Comparison of ENCODE assay signal across 35 cellular contexts in the genomic region with DNA sequence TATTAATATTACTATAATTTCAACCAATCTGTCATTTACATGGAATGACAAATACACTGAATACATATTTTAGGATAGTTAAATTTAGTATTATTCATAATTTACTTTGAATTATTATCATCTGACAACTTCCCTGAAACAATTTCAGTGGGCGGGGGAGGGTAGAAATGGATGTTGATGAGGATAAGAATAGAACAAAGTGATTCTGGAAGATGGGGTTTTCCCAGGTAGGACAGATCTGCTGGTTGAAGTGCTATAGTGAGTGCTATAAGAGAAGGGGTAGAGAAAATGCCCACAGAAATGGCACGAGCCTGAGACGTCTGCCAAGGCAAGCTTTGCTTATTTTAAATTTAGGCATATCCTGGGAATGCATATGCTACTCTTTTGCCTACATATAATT. TPM values are rescaled to one million over a fixed set of nuclear protein-coding genes. Genes with fewer than 3 reads are reported as not detected.
DNase-seq lines count a peak whose midpoint lies in the region; ATAC-seq, FAIRE-seq and TF ChIP-seq lines count a peak whose summit lies in the region.
"Had no signal": no experiment of that assay in that cellular context is flagged by ENCODE, and none has a peak within 500 bp of the region (broad histone marks: within the 10 kb centered on the region; RNA-seq: fewer than 3 reads in every experiment).

No MANE protein-coding gene starts in this region.

- intact Hi-C loops in spleen (cut with DNase I; ENCODE audit: low total_unique reads), result loop anchor here (5.0 kb wide), 1 partner anchor 503 kb away; no protein-coding TSS in a partner anchor

- FAIRE-seq in RCC 7860 (lab: Jason Lieb, UNC), result no peak
- FAIRE-seq: small intestine had no signal

- H3K9me3 Mint-ChIP-seq in activated T-helper 17 cell treated with anti-CD3 and anti-CD28 coated beads, Interleukin-2, amount 50 U/mL, for 72 hours, result no peaks in the 10 kb centered on the region
- H3K9me3 Mint-ChIP-seq: activated CD4-positive, alpha-beta memory T cell treated with anti-CD3 and anti-CD28 coated beads for 36 hours; activated naive CD4-positive, alpha-beta T cell treated with anti-CD3 and anti-CD28 coated beads, Interleukin-2, amount 10 ng/mL, durations not matched to agents 7 days and 5 days; activated T-helper 1 cell treated with anti-CD3 and anti-CD28 coated beads, Interleukin-12 subunit alpha, Interleukin-12 subunit beta, Interleukin-2, Interleukin-4 antibody, amounts not matched to agents 30 ng/mL and 10 ng/mL and 1 ng/mL, durations not matched to agents 14 hours and 24 hours and 36 hours; natural killer cell had no signal

- peak; percentile 43 for ATAC-seq in activated T-helper 17 cell treated with anti-CD3 and anti-CD28 coated beads, Interleukin-2, amount 50 U/mL, for 72 hours (replicated peaks)
- peak; percentile 11 for ATAC-seq in left lobe of liver
- ATAC-seq: natural killer cell; Right ventricle myocardium inferior; stimulated activated naive CD8-positive, alpha-beta T cell treated with anti-CD3 and anti-CD28 coated beads, Interleukin-15, Interleukin-2, amounts not matched to agents 100 U/mL and 50 U/mL, for 24 hours had no signal

- WGBS in spleen, 5 donors, result 76 to 90% (median 80%) methylated on average over 3 of the region's 3 CpGs

- peaks cover 14% of the 10 kb centered on the region for H3K4me1 Mint-ChIP-seq in activated T-helper 17 cell treated with anti-CD3 and anti-CD28 coated beads, Interleukin-2, amount 50 U/mL, for 72 hours

- no peaks in the 10 kb centered on the region for H3K27me3 Mint-ChIP-seq in activated T-helper 17 cell treated with anti-CD3 and anti-CD28 coated beads, Interleukin-2, amount 50 U/mL, for 72 hours
- H3K27me3 Mint-ChIP-seq: activated CD4-positive, alpha-beta memory T cell treated with anti-CD3 and anti-CD28 coated beads for 36 hours; activated naive CD4-positive, alpha-beta T cell treated with anti-CD3 and anti-CD28 coated beads, Interleukin-2, amount 10 ng/mL, durations not matched to agents 7 days and 5 days had no signal

- H3K36me3 ChIP-seq in ACC112 (ENCODE audit: insufficient read depth, low read length), result no peaks in the 10 kb centered on the region
- no peaks in the 10 kb centered on the region for H3K36me3 ChIP-seq in skeletal muscle tissue (ENCODE audit: control insufficient read depth in 3 of 3, insufficient read depth in 3 of 3, low read length in 3 of 3)
- no peaks in the 10 kb centered on the region for H3K36me3 ChIP-seq in spleen
- H3K36me3 ChIP-seq: brain microvascular endothelial cell, vagina had no signal

- H2AFZ ChIP-seq in ACC112 (ENCODE audit: low read length, unreplicated experiment), result no peak overlapping the region

- H3K36me3 Mint-ChIP-seq in activated T-helper 17 cell treated with anti-CD3 and anti-CD28 coated beads, Interleukin-2, amount 50 U/mL, for 72 hours (ENCODE audit: low read depth), result no peaks in the 10 kb centered on the region
- H3K36me3 Mint-ChIP-seq: activated CD4-positive, alpha-beta memory T cell treated with anti-CD3 and anti-CD28 coated beads for 36 hours; activated naive CD4-positive, alpha-beta T cell treated with anti-CD3 and anti-CD28 coated beads, Interleukin-2, amount 10 ng/mL, durations not matched to agents 7 days and 5 days; natural killer cell had no signal

- H3K9me3 ChIP-seq in skeletal muscle tissue (ENCODE audit: control insufficient read depth in 3 of 3, low read length in 3 of 3) (no peaks in the 10 kb centered on the region), spleen (no peaks in the 10 kb centered on the region)
- H3K9me3 ChIP-seq: testis, vagina had no signal

- no peak for TF ChIP-seq POLR2A in spleen (IDR thresholded peaks at IDR 0.05)

- no peak overlapping the region for H3K9ac ChIP-seq in skeletal muscle tissue (ENCODE audit: low read depth in 1 of 3, low read length in 3 of 3)

- DNase-seq in left lobe of liver (ENCODE audit: low spot score) (no peak), RCC 7860 (ENCODE audit: low spot score) (no peak), NCI-H128 (lab: John Stamatoyannopoulos, UW; ENCODE audit: unreplicated experiment) (no peak), spleen (no peak)
- DNase-seq in activated CD4-positive, CD25-positive, alpha-beta regulatory T cell (lab: John Stamatoyannopoulos, UW), result no peak
- DNase-seq: activated CD4-positive, alpha-beta memory T cell treated with anti-CD3 and anti-CD28 coated beads for 36 hours; activated CD4-positive, CD25-positive, alpha-beta regulatory T cell treated with anti-CD3 and anti-CD28 coated beads, Interleukin-2, amount 50 U/mL, for 72 hours; activated CD8-positive, alpha-beta memory T cell treated with anti-CD3 and anti-CD28 coated beads, Interleukin-2, amount 50 U/mL, for 4 hours; activated naive CD4-positive, alpha-beta T cell treated with anti-CD3 and anti-CD28 coated beads, Interleukin-2, amount 10 ng/mL, durations not matched to agents 7 days and 5 days; amygdala; brain microvascular endothelial cell; DMS 273 treated with DMSO at 0.1 percent for 48 hours; EL; HCEC 1CT; IMR-90; islet precursor cell; MV-4-11; natural killer cell; NCI-H1436 treated with DMSO at 0.1 percent for 48 hours; NCI-H2107; NCI-H345; NCI-H69; PC-9; small intestine; stimulated activated CD4-positive, alpha-beta T cell treated with anti-CD3 and anti-CD28 coated beads, Interleukin-1b, Interleukin-23, amount 100 ng/mL, for 48 hours; stimulated activated naive CD8-positive, alpha-beta T cell treated with anti-CD3 and anti-CD28 coated beads, Interleukin-15, Interleukin-2, amounts not matched to agents 100 U/mL and 50 U/mL, for 24 hours; T-helper 2 cell; testis had no signal

- H3K27ac ChIP-seq in ACC112 (ENCODE audit: low read depth, low read length) (no peak overlapping the region), skeletal muscle tissue (ENCODE audit: low read depth, low read length) (no peak overlapping the region), spleen (no peak overlapping the region)
- H3K27ac ChIP-seq: brain microvascular endothelial cell, epithelial cell of prostate, PC-9, vagina had no signal

- H3K27me3 ChIP-seq in ACC112 (ENCODE audit: insufficient read depth, low read length), result no peaks in the 10 kb centered on the region
- H3K27me3 ChIP-seq in skeletal muscle tissue (ENCODE audit: control insufficient read depth in 3 of 3, insufficient read depth in 3 of 3, low read length in 3 of 3), result no peaks in the 10 kb centered on the region
- no peaks in the 10 kb centered on the region for H3K27me3 ChIP-seq in spleen (replicated peaks in 1 of 7)
- H3K27me3 ChIP-seq: brain microvascular endothelial cell, testis, vagina had no signal

- H3K79me2 ChIP-seq in ACC112 (ENCODE audit: control insufficient read depth, insufficient read depth, low read length, unreplicated experiment), result peaks cover 39% of the 10 kb centered on the region

- peak overlapping the region; percentile 32 for H3K4me3 Mint-ChIP-seq in activated T-helper 17 cell treated with anti-CD3 and anti-CD28 coated beads, Interleukin-2, amount 50 U/mL, for 72 hours
- H3K4me3 Mint-ChIP-seq: activated CD4-positive, alpha-beta memory T cell treated with anti-CD3 and anti-CD28 coated beads for 36 hours; activated naive CD4-positive, alpha-beta T cell treated with anti-CD3 and anti-CD28 coated beads, Interleukin-2, amount 10 ng/mL, durations not matched to agents 7 days and 5 days; activated T-helper 1 cell treated with anti-CD3 and anti-CD28 coated beads, Interleukin-12 subunit alpha, Interleukin-12 subunit beta, Interleukin-2, Interleukin-4 antibody, amounts not matched to agents 30 ng/mL and 10 ng/mL and 1 ng/mL, durations not matched to agents 14 hours and 24 hours and 36 hours; natural killer cell had no signal

- H3K27ac Mint-ChIP-seq in activated T-helper 17 cell treated with anti-CD3 and anti-CD28 coated beads, Interleukin-2, amount 50 U/mL, for 72 hours, result no peak overlapping the region
- H3K27ac Mint-ChIP-seq: activated CD4-positive, alpha-beta memory T cell treated with anti-CD3 and anti-CD28 coated beads for 36 hours; activated naive CD4-positive, alpha-beta T cell treated with anti-CD3 and anti-CD28 coated beads, Interleukin-2, amount 10 ng/mL, durations not matched to agents 7 days and 5 days; activated T-helper 1 cell treated with anti-CD3 and anti-CD28 coated beads, Interleukin-12 subunit alpha, Interleukin-12 subunit beta, Interleukin-2, Interleukin-4 antibody, amounts not matched to agents 30 ng/mL and 10 ng/mL and 1 ng/mL, durations not matched to agents 14 hours and 24 hours and 36 hours had no signal

- H3K4me1 ChIP-seq in ACC112 (ENCODE audit: control insufficient read depth, insufficient read depth, low read length, unreplicated experiment) (peaks cover 12% of the 10 kb centered on the region), skeletal muscle tissue (ENCODE audit: control insufficient read depth in 3 of 3, insufficient read depth in 3 of 3, low read length in 3 of 3) (peaks cover 3 to 6% (median 4%) of the 10 kb centered on the region in 3 donors), spleen (peaks cover 0 to 12% (median 2%) of the 10 kb centered on the region in 6 donors)
- H3K4me1 ChIP-seq: testis, vagina had no signal

- no peak for TF ChIP-seq CTCF in spleen (IDR thresholded peaks at IDR 0.05 in 8 of 11, conservative IDR thresholded peaks at IDR 0.05 in 3 of 11)

- H3K4me3 ChIP-seq in ACC112 (ENCODE audit: low read depth, low read length) (peak overlapping the region; percentile 87), skeletal muscle tissue (ENCODE audit: low read length in 3 of 3) (peak overlapping the region; percentile 22 to 55 (median 24)), spleen (no peak overlapping the region)
- H3K4me3 ChIP-seq: PC-9, vagina had no signal

RNA-seq across cellular contexts. Expression of gene CFH, which starts 3.2 kb away (rescaled TPM):
- total RNA-seq in activated T-helper 17 cell treated with anti-CD3 and anti-CD28 coated beads, Interleukin-2, amount 50 U/mL, for 72 hours, result 10 to 100 TPM in 1 of 2 donors, 1 to 10 TPM in 1; 9.4 to 13.9 TPM
- total RNA-seq in left lobe of liver (870 TPM), skeletal muscle tissue (119 TPM), spleen (10 to 100 TPM; 10.8 to 42.7 (median 18.0) TPM)
- 1 to 10 TPM; 7.2 to 7.5 (median 7.3) TPM for polyA plus RNA-seq in spleen

RNA-seq across cellular contexts. Expression of gene KCNT2, which starts 46.8 kb away (rescaled TPM):
- under 1 TPM; 0.04 to 0.48 TPM for total RNA-seq in activated T-helper 17 cell treated with anti-CD3 and anti-CD28 coated beads, Interleukin-2, amount 50 U/mL, for 72 hours
- 4.1 TPM for total RNA-seq in left lobe of liver
- 8.9 TPM for total RNA-seq in skeletal muscle tissue
- total RNA-seq in spleen, result 1 to 10 TPM in 5 of 7 donors, under 1 TPM in 2; 0.77 to 1.2 (median 1.0) TPM
- polyA plus RNA-seq in spleen, result under 1 TPM; 0.04 to 0.13 (median 0.12) TPM
- total RNA-seq: activated CD4-positive, alpha-beta memory T cell treated with anti-CD3 and anti-CD28 coated beads for 36 hours; activated T-helper 1 cell treated with anti-CD3 and anti-CD28 coated beads, Interleukin-12 subunit alpha, Interleukin-12 subunit beta, Interleukin-2, Interleukin-4 antibody, amounts not matched to agents 30 ng/mL and 10 ng/mL and 1 ng/mL, durations not matched to agents 14 hours and 24 hours and 36 hours; natural killer cell had no signal

Comparison
In these comparisons a context has a peak if more than half of its experiments do, and no peak if none do; other contexts are left out.
1. H3K4me3 ChIP-seq: peak in ACC112 (single experiment) and skeletal muscle tissue (3 of 3); none in spleen (0 of 8).